ENCODE assay signal across 1 cellular context in the genomic region with DNA sequence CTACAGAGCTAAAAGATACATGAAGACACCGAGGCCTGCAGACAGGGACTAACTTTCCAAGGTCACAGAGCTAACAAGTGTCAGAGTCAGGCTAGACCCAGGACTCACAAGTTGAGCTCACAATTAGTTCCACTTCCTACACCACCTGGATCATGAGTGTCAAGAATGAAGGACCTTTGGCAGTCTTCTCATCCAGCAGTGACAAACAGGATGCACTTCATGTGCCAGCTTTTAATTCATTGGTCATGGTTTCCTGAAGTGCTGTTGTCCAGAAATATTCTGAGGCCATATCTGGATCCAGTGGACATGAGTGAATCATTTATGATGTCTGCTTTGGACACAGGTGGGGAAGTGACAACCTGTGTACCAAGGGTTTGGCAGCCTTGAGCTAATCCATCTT.
TF ChIP-seq lines count a peak whose summit lies in the region.

No MANE protein-coding gene starts in this region.

TF ChIP-seq in H1, 55 proteins besides CTCF, POLR2A, EP300 and RAD21 (continued from another document):
- TF ChIP-seq, protein P1, sequence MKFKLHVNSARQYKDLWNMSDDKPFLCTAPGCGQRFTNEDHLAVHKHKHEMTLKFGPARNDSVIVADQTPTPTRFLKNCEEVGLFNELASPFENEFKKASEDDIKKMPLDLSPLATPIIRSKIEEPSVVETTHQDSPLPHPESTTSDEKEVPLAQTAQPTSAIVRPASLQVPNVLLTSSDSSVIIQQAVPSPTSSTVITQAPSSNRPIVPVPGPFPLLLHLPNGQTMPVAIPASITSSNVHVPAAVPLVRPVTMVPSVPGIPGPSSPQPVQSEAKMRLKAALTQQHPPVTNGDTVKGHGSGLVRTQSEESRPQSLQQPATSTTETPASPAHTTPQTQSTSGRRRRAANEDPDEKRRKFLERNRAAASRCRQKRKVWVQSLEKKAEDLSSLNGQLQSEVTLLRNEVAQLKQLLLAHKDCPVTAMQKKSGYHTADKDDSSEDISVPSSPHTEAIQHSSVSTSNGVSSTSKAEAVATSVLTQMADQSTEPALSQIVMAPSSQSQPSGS (IDR thresholded peaks at IDR 0.05; ENCODE audit: low read length) = no peak
- TF ChIP-seq TCF12 (IDR thresholded peaks at IDR 0.05; ENCODE audit: low read depth, low read length) (no peak), SP2 (IDR thresholded peaks at IDR 0.05; ENCODE audit: low read length) (no peak), TEAD4 (IDR thresholded peaks at IDR 0.05; ENCODE audit: low read depth, low read length) (no peak), BRCA1 (IDR thresholded peaks at IDR 0.05; ENCODE audit: low read depth, low read length) (no peak), SIRT6 (IDR thresholded peaks at IDR 0.05; ENCODE audit: low read length) (no peak), EZH2 (IDR thresholded peaks at IDR 0.05; ENCODE audit: low read depth, low read length, severe bottlenecking) (no peak), POLR2AphosphoS5 (IDR thresholded peaks at IDR 0.05; ENCODE audit: low read depth, low read length) (no peak), PHF8 (conservative IDR thresholded peaks at IDR 0.05; ENCODE audit: low read depth, low read length) (no peak), SRF (IDR thresholded peaks at IDR 0.05; ENCODE audit: low read depth, low read length) (no peak), SIN3A (conservative IDR thresholded peaks at IDR 0.05 in 1 of 2, IDR thresholded peaks at IDR 0.05 in 1 of 2; ENCODE audit: low read depth in 1 of 2, low read length in 2 of 2) (no peak), RBBP5 (IDR thresholded peaks at IDR 0.05; ENCODE audit: borderline replicate concordance, low read depth, low read length) (no peak), EGR1 (IDR thresholded peaks at IDR 0.05; ENCODE audit: borderline replicate concordance, low read depth, low read length) (no peak), MAFK (IDR thresholded peaks at IDR 0.05; ENCODE audit: low read depth, low read length) (no peak), HDAC6 (IDR thresholded peaks at IDR 0.05; ENCODE audit: low read depth, low read length) (no peak), SAP30 (IDR thresholded peaks at IDR 0.05; ENCODE audit: insufficient read depth, insufficient replicate concordance, low read length) (no peak)
- TF ChIP-seq, protein P2, sequence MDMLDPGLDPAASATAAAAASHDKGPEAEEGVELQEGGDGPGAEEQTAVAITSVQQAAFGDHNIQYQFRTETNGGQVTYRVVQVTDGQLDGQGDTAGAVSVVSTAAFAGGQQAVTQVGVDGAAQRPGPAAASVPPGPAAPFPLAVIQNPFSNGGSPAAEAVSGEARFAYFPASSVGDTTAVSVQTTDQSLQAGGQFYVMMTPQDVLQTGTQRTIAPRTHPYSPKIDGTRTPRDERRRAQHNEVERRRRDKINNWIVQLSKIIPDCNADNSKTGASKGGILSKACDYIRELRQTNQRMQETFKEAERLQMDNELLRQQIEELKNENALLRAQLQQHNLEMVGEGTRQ (IDR thresholded peaks at IDR 0.05; ENCODE audit: low read length) = no peak
